In the genomic region with DNA sequence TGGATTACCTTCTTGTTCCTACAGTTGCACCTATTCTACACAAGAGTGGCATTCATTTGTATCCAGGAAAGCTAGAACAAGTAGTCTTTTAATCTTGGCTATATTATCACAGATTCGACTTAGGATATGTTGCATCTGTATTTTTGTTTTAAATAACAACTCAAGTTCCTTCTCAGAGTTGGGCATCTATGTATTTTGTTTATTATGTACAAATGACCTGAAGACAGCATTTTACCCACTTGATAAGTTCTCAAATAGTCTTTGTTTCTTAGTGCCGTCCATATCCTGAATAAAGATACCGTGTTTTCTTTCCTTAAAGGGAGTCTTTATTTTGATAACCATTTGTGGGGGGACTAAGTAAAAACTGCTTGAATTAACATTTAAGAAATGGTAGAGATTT, we compare ENCODE assay signal across 9 cellular contexts. TPM values are rescaled to one million over a fixed set of nuclear protein-coding genes. Genes with fewer than 3 reads are reported as not detected.
DNase-seq lines count a peak whose midpoint lies in the region; ATAC-seq, FAIRE-seq and TF ChIP-seq lines count a peak whose summit lies in the region.
"Had no signal": no experiment of that assay in that cellular context is flagged by ENCODE, and none has a peak within 500 bp of the region (broad histone marks: within the 10 kb centered on the region; RNA-seq: fewer than 3 reads in every experiment).

No MANE protein-coding gene starts in this region.

- H3K4me1 ChIP-seq in A549 (peaks cover 59% of the 10 kb centered on the region), KMS-11 (ENCODE audit: low read depth, poor library complexity, severe bottlenecking) (peaks cover 51% of the 10 kb centered on the region), endocrine pancreas (ENCODE audit: control insufficient read depth, insufficient read depth, low read length) (peaks cover 48% of the 10 kb centered on the region), neural progenitor cell (peaks cover 9% of the 10 kb centered on the region)

- TF ChIP-seq RAD21 in A549 (conservative IDR thresholded peaks at IDR 0.05 in 1 of 2, IDR thresholded peaks at IDR 0.05 in 1 of 2) = no peak

- H3K9me3 ChIP-seq in A549 (no peaks in the 10 kb centered on the region), endocrine pancreas (ENCODE audit: control insufficient read depth, low read length) (no peaks in the 10 kb centered on the region), neural progenitor cell (ENCODE audit: low read depth) (no peaks in the 10 kb centered on the region), WERI-Rb-1 (ENCODE audit: severe bottlenecking) (no peaks in the 10 kb centered on the region)

- H3K4me3 Mint-ChIP-seq in neural progenitor cell = peak overlapping the region; percentile 72

- DNase-seq in A549 (ENCODE audit: low read depth in 1 of 2, low spot score in 1 of 2) (no peak), neural progenitor cell (ENCODE audit: low spot score) (no peak), HPDE6-E6E7 (ENCODE audit: extremely low spot score) (no peak), WERI-Rb-1 (no peak)
- DNase-seq: Kasumi-1 had no signal

- no peaks in the 10 kb centered on the region for H3K27me3 ChIP-seq in KMS-11 (ENCODE audit: insufficient read depth, low read depth)
- no peaks in the 10 kb centered on the region for H3K27me3 ChIP-seq in endocrine pancreas (ENCODE audit: control insufficient read depth, insufficient read depth, low read length)
- peaks cover 22% of the 10 kb centered on the region for H3K27me3 ChIP-seq in neural progenitor cell
- no peaks in the 10 kb centered on the region for H3K27me3 ChIP-seq in WERI-Rb-1 (ENCODE audit: insufficient read depth, low read depth, severe bottlenecking)

- peaks cover 28% of the 10 kb centered on the region for H3K4me1 Mint-ChIP-seq in neural progenitor cell

- no peaks in the 10 kb centered on the region for H4K20me1 ChIP-seq in KMS-11 (ENCODE audit: insufficient read depth)
- no peaks in the 10 kb centered on the region for H4K20me1 ChIP-seq in neural progenitor cell (ENCODE audit: low read depth)

- no peak for TF ChIP-seq EP300 in A549 (IDR thresholded peaks at IDR 0.05)

- 36% methylated on average over 3 of the region's 3 CpGs for WGBS in A549 (ENCODE audit: missing lambda C conversion rate)

- no peak overlapping the region for H2AFZ ChIP-seq in KMS-11 (ENCODE audit: low read depth)
- no peak overlapping the region for H2AFZ ChIP-seq in neural progenitor cell (replicated peaks)

- FAIRE-seq in A549 (lab: Jason Lieb, UNC) = no peak

- POLR2A ChIA-PET in A549 (lab: Yijun Ruan, JAX) = no interaction called here

- peaks cover 2% of the 10 kb centered on the region for H3K27me3 Mint-ChIP-seq in neural progenitor cell (ENCODE audit: insufficient read depth, low read depth)

- H3K4me3 ChIP-seq in A549 (peak overlapping the region; percentile 89), KMS-11 (IDR thresholded peaks at IDR 0.05; ENCODE audit: insufficient read depth, low read depth, low read length) (no peak overlapping the region), endocrine pancreas (ENCODE audit: control insufficient read depth, insufficient read depth, low read length) (peak overlapping the region; percentile 99), neural progenitor cell (no peak overlapping the region), WERI-Rb-1 (ENCODE audit: low read depth, low read length) (no peak overlapping the region)

- H3K27ac ChIP-seq in A549 (peak overlapping the region in 1 of 2 experiments; percentile 40; a peak in 1 of 6 replicates), KMS-11 (no peak overlapping the region), neural progenitor cell (no peak overlapping the region), WERI-Rb-1 (no peak overlapping the region)

- H3K36me3 Mint-ChIP-seq in neural progenitor cell = peaks cover 7% of the 10 kb centered on the region

- no peak overlapping the region for H3K27ac Mint-ChIP-seq in neural progenitor cell

- H3K9ac ChIP-seq in KMS-11 (no peak overlapping the region; the same call in 1 of the 2 replicates), endocrine pancreas (ENCODE audit: control insufficient read depth, insufficient read depth, low read length) (no peak overlapping the region), neural progenitor cell (no peak overlapping the region)

- H3K4me2 ChIP-seq in A549 = peak overlapping the region; percentile 85
- H3K4me2 ChIP-seq in KMS-11 = peak overlapping the region; percentile 77
- H3K4me2 ChIP-seq in neural progenitor cell = no peak overlapping the region

- no peak for TF ChIP-seq POLR2A in A549 (IDR thresholded peaks at IDR 0.05; ENCODE audit: low read length)

- no peak for ATAC-seq in A549
- ATAC-seq in GM19455 (IDR thresholded peaks at IDR 0.05; ENCODE audit: unreplicated experiment) = no peak
- ATAC-seq in HG02642 (IDR thresholded peaks at IDR 0.05; ENCODE audit: poor library complexity, unreplicated experiment) = no peak

- H3K9me3 Mint-ChIP-seq in neural progenitor cell = no peaks in the 10 kb centered on the region

- H3K79me2 ChIP-seq in KMS-11 (ENCODE audit: insufficient read depth, low read depth) (peaks cover 53% of the 10 kb centered on the region), neural progenitor cell (ENCODE audit: low read depth) (peaks cover 3% of the 10 kb centered on the region)

- no peak for TF ChIP-seq CTCF in A549 (IDR thresholded peaks at IDR 0.05)
- TF ChIP-seq CTCF in KMS-11 (conservative IDR thresholded peaks at IDR 0.05; ENCODE audit: low read depth, low read length) = no peak
- no peak for TF ChIP-seq CTCF in neural progenitor cell (IDR thresholded peaks at IDR 0.05)
- TF ChIP-seq CTCF in WERI-Rb-1 (IDR thresholded peaks at IDR 0.05; ENCODE audit: low read depth, low read length) = no peak

- H3K36me3 ChIP-seq in KMS-11 (ENCODE audit: insufficient read depth) = peaks cover 8% of the 10 kb centered on the region
- no peaks in the 10 kb centered on the region for H3K36me3 ChIP-seq in endocrine pancreas (ENCODE audit: control insufficient read depth, insufficient read depth, low read length)
- no peaks in the 10 kb centered on the region for H3K36me3 ChIP-seq in neural progenitor cell
- H3K36me3 ChIP-seq in WERI-Rb-1 = peaks cover 27% of the 10 kb centered on the region

- H3F3A ChIP-seq in neural progenitor cell (ENCODE audit: low read depth) = peaks cover 15% of the 10 kb centered on the region

- CTCF ChIA-PET in A549 (lab: Yijun Ruan, JAX) = interaction anchor here (1.3 to 1.9 kb wide), 2 partner anchors 9 to 183 kb away, joined by 3 to 5 read pairs; no protein-coding TSS in a partner anchor

TF ChIP-seq in A549, 52 proteins besides CTCF, POLR2A, EP300 and RAD21:
- TF ChIP-seq RNF2 (IDR thresholded peaks at IDR 0.05; ENCODE audit: borderline replicate concordance, low read depth) (no peak), HOXB13 (CRISPR knock-in tag; IDR thresholded peaks at IDR 0.05; ENCODE audit: low read depth) (no peak), ZSCAN20 (CRISPR knock-in tag; IDR thresholded peaks at IDR 0.05) (no peak), JUNB (IDR thresholded peaks at IDR 0.05) (no peak), MAFK (IDR thresholded peaks at IDR 0.05; ENCODE audit: partially characterized antibody) (no peak), TFCP2L1 (CRISPR knock-in tag; IDR thresholded peaks at IDR 0.05) (no peak)
TF ChIP-seq in A549: peak in this region for 0.

RNA-seq across cellular contexts. Expression of a gene that starts 2.9 kb away (rescaled TPM):
- 87.7 and 94.3 TPM in 2 replicates for polyA plus RNA-seq in A549 (2011; rRNA removed)
- polyA plus RNA-seq in A549 (2012; cell fraction: cytosol; rRNA removed) = 20.4 and 21.2 TPM in 2 replicates
- polyA plus RNA-seq in A549 (2012; cell fraction: nucleus; rRNA removed) = 19.9 and 21.3 TPM in 2 replicates
- 40.3 to 44.0 TPM (median 43.3 TPM) in 3 replicates for polyA plus RNA-seq in A549 (2017; fragmentation: RNase III; extraction: RNeasy Plus Mini Kit Qiagen cat#74134 plus additional on column Dnase treatment)
- polyA minus RNA-seq in A549 (2011; rRNA and poly(A)+ RNA removed) = 63.8 and 67.2 TPM in 2 replicates
- 27.3 and 40.4 TPM in 2 replicates for total RNA-seq in neural progenitor cell (ENCODE audit: low replicate concordance)

Comparison
In these comparisons a context has a peak if more than half of its experiments do, and no peak if none do; other contexts are left out.
1. H3K4me3 ChIP-seq: peak in A549 (single experiment) and endocrine pancreas (single experiment); none in KMS-11 (single experiment), neural progenitor cell (single experiment) and WERI-Rb-1 (single experiment).